8 cellular contexts compared by ENCODE assay signal in the genomic region with DNA sequence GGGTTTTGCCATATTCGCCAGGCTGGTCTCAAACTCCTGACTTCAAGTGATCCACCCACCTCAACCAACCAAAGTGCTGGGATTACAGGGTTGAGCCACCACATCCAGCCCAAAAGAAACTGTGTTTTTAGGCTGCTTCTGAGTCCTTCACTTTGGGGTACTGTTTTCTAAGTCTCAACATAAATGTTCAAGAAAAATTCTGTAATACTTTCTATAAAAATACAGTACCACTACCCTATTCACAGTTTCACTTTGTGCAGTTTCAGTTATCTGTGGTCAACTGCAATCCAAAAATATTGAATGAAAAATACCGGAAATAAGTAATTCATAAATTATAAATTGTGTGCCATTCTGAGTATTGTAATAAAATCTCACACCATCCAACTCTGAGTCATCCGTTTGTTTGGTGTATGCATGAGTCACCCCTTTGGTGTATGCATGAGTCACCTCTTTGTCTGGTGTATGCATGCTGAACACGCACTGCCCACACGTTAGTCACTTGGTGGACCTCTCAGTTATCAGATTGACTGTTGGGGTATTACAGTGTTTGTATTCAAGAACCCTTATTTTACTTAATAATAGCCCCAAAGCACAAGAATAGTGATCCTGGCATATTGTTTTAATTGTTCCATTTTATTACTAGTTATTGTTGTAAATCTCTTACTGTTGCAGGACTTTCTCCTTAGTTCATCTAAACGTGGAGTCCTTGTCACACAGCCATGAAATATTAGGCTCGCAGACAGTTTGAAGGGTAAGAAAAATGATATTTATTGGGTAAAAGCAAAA.
DNase-seq lines count a peak whose midpoint lies in the region; ATAC-seq and TF ChIP-seq lines count a peak whose summit lies in the region.

No MANE protein-coding gene starts in this region.

- TF ChIP-seq CTCF in astrocyte of the cerebellum (IDR thresholded peaks at IDR 0.05; ENCODE audit: low read depth, low read length, missing control alignments) = no peak

- DNase-seq in Caki2 (ENCODE audit: low read depth) = peak; percentile 73
- peak; percentile 98 for DNase-seq in H4 (ENCODE audit: low spot score)
- peak; percentile 95 for DNase-seq in MV-4-11 (lab: John Stamatoyannopoulos, UW)
- peak; percentile 89 for DNase-seq in astrocyte of the cerebellum (ENCODE audit: low read depth)
- DNase-seq in occipital lobe (lab: John Stamatoyannopoulos, UW) = peak; percentile 6
- DNase-seq in NCI-H1105 treated with DMSO at 0.1 percent for 48 hours (lab: John Stamatoyannopoulos, UW) = no peak
- DNase-seq in activated gamma-delta T cell treated with Interleukin-2 at 50 U/mL for 16 hours = no peak

- H3K4me3 ChIP-seq in astrocyte of the cerebellum (ENCODE audit: low read depth, low read length) = no peak overlapping the region

- in situ Hi-C loops in Caki2 (cut with HindIII; ENCODE audit: low pct_unique_long_range_greater_than_20kb, low sequenced_read_pairs) = no loop called here
- in situ Hi-C loops in astrocyte of the cerebellum (cut with HindIII; ENCODE audit: low sequenced_read_pairs) = no loop called here

- ATAC-seq in GM21529 (IDR thresholded peaks at IDR 0.05; ENCODE audit: unreplicated experiment) = no peak

Comparison
In these comparisons a context has a peak if more than half of its experiments do, and no peak if none do; other contexts are left out.
1. DNase-seq: peak in Caki2 (single experiment), H4 (single experiment), MV-4-11 (single experiment), astrocyte of the cerebellum (single experiment) and occipital lobe (single experiment); none in NCI-H1105 treated with DMSO at 0.1 percent for 48 hours (single experiment) and activated gamma-delta T cell treated with Interleukin-2 at 50 U/mL for 16 hours (single experiment).